2 cellular contexts compared by ENCODE assay signal in the genomic region with DNA sequence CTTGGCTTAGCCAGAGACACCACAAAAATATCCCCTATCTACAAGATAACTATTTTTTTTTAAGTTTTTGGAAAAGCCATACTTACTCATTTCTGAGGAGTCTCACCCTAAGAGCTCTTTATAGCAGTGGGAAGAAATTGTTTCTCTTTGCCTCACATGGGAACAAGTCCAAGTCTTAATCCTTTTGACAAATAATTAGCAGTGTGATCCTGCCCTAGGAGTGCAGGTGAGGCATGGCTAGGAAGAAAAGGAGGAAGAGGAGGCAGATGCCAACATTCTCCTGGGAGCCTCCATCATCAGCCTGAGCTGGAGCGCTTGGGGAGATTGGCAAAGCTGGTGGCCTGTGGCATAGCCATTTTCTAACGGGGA.
TF ChIP-seq lines count a peak whose summit lies in the region.

No MANE protein-coding gene starts in this region.

TF ChIP-seq in A549, 52 proteins besides CTCF, POLR2A, EP300 and RAD21 (continued from another document):
- TF ChIP-seq, protein P1, sequence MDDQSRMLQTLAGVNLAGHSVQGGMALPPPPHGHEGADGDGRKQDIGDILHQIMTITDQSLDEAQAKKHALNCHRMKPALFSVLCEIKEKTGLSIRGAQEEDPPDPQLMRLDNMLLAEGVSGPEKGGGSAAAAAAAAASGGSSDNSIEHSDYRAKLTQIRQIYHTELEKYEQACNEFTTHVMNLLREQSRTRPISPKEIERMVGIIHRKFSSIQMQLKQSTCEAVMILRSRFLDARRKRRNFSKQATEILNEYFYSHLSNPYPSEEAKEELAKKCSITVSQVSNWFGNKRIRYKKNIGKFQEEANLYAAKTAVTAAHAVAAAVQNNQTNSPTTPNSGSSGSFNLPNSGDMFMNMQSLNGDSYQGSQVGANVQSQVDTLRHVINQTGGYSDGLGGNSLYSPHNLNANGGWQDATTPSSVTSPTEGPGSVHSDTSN (IDR thresholded peaks at IDR 0.05) = no peak
- TF ChIP-seq HOXB5 (CRISPR knock-in tag; IDR thresholded peaks at IDR 0.05) (no peak), NR3C1 (IDR thresholded peaks at IDR 0.05) (no peak), HOXB13 (CRISPR knock-in tag; IDR thresholded peaks at IDR 0.05; ENCODE audit: low read depth) (no peak), ZSCAN20 (CRISPR knock-in tag; IDR thresholded peaks at IDR 0.05) (no peak), CBX2 (IDR thresholded peaks at IDR 0.05; ENCODE audit: borderline replicate concordance, low read depth) (no peak), ZC3H11A (IDR thresholded peaks at IDR 0.05) (no peak), CBX8 (IDR thresholded peaks at IDR 0.05) (no peak), RARB (CRISPR knock-in tag; IDR thresholded peaks at IDR 0.05) (no peak), HES2 (IDR thresholded peaks at IDR 0.05) (no peak), MAZ (IDR thresholded peaks at IDR 0.05; ENCODE audit: borderline replicate concordance, low read depth, low read length) (no peak), RFX5 (IDR thresholded peaks at IDR 0.05) (no peak)

TF ChIP-seq in GM12878, 131 proteins besides CTCF, POLR2A, EP300 and RAD21 (continued from another document):
- TF ChIP-seq TARDBP (IDR thresholded peaks at IDR 0.05; ENCODE audit: borderline replicate concordance) = no peak
- TF ChIP-seq HDAC2 (IDR thresholded peaks at IDR 0.05) = no peak
- TF ChIP-seq SMC3 (IDR thresholded peaks at IDR 0.05; ENCODE audit: borderline replicate concordance, low read length) = no peak
- no peak for TF ChIP-seq USF2 (IDR thresholded peaks at IDR 0.05; ENCODE audit: borderline replicate concordance, low read depth, low read length)
- TF ChIP-seq SIN3A (IDR thresholded peaks at IDR 0.05; ENCODE audit: low read depth, low read length) = no peak
